ENCODE assay signal across 21 cellular contexts in the genomic region with DNA sequence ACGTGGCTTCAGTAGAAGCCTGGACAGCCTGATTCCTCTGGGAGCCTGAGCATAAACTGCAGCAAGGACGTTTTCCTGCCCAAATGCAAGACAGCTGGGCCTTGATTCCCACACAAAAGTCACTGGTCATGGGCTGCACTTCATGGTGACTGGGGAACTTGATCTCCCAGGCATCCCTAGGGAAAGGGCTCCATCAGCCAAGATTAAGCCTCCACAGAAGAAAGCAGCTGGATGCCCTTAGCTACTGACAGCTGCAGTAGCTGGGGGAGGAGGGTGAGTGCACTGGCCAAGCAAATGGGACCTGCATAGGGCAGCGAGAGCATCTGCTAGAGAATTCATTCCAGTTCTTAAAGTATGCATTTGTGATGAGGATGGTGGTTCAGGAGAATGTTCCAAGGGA.
"Had no signal": no experiment of that assay in that cellular context is flagged by ENCODE, and none has a peak within 500 bp of the region (broad histone marks: within the 10 kb centered on the region; RNA-seq: fewer than 3 reads in every experiment).

No MANE protein-coding gene starts in this region.

- DNase-seq: activated CD4-positive, alpha-beta T cell treated with anti-CD3 and anti-CD28 coated beads, Interleukin-2, amount 10 ng/mL, durations not matched to agents 7 days and 5 days; activated CD8-positive, alpha-beta memory T cell treated with anti-CD3 and anti-CD28 coated beads, Interleukin-2, amount 50 U/mL, for 48 hours; activated effector memory CD4-positive, alpha-beta T cell treated with anti-CD3 and anti-CD28 coated beads, Interleukin-2, amount 50 U/mL, for 16 hours; activated T-cell treated with anti-CD3 and anti-CD28 coated beads, Interleukin-2, amount 50 U/mL, for 72 hours; effector CD8-positive, alpha-beta T cell; occipital lobe; posterior cingulate gyrus; small intestine; stimulated activated CD4-positive, alpha-beta T cell treated with anti-CD3 and anti-CD28 coated beads, Interleukin-15, amount 100 ng/mL, for 24 hours; stimulated activated CD4-positive, alpha-beta T cell treated with anti-CD3 and anti-CD28 coated beads, Interleukin-2, amount 100 ng/mL, for 48 hours; stomach; T-helper 1 cell; T-helper 9 cell had no signal

- H3K4me3 Mint-ChIP-seq: activated CD4-positive, alpha-beta T cell treated with anti-CD3 and anti-CD28 coated beads, Interleukin-2, amount 10 ng/mL, durations not matched to agents 7 days and 5 days; activated naive CD4-positive, alpha-beta T cell treated with anti-CD3 and anti-CD28 coated beads, Interleukin-2, amount 50 U/mL, for 24 hours; activated T-cell treated with anti-CD3 and anti-CD28 coated beads, Interleukin-2, amount 50 U/mL, for 72 hours; dendritic cell treated with granulocyte-macrophage colony-stimulating factor and Interleukin-4, amounts not matched to agents 40 ng/mL and 50 ng/mL, for 4 days; type B pancreatic cell had no signal

- H3K9me3 ChIP-seq: ascending aorta, gastrocnemius medialis had no signal

- H3K4me1 Mint-ChIP-seq: activated CD4-positive, alpha-beta T cell treated with anti-CD3 and anti-CD28 coated beads, Interleukin-2, amount 10 ng/mL, durations not matched to agents 7 days and 5 days; activated naive CD4-positive, alpha-beta T cell treated with anti-CD3 and anti-CD28 coated beads, Interleukin-2, amount 50 U/mL, for 24 hours had no signal

- H3K27me3 ChIP-seq: ascending aorta, stomach had no signal

- ATAC-seq: activated CD4-positive, CD25-positive, alpha-beta regulatory T cell treated with anti-CD3 and anti-CD28 coated beads, Interleukin-2, amount 50 U/mL, for 24 hours; activated T-cell treated with anti-CD3 and anti-CD28 coated beads, Interleukin-2, amount 50 U/mL, for 72 hours; esophagus mucosa; gastrocnemius medialis had no signal

- H3K27me3 Mint-ChIP-seq: activated CD4-positive, alpha-beta T cell treated with anti-CD3 and anti-CD28 coated beads, Interleukin-2, amount 10 ng/mL, durations not matched to agents 7 days and 5 days; dendritic cell treated with granulocyte-macrophage colony-stimulating factor and Interleukin-4, amounts not matched to agents 40 ng/mL and 50 ng/mL, for 4 days had no signal

- H3K4me1 ChIP-seq: ascending aorta, gastrocnemius medialis had no signal

- H3K4me3 ChIP-seq: ascending aorta, gastrocnemius medialis, lung, stomach had no signal

- H3K36me3 ChIP-seq: ascending aorta, gastrocnemius medialis, stomach had no signal

- H3K36me3 Mint-ChIP-seq: activated naive CD4-positive, alpha-beta T cell treated with anti-CD3 and anti-CD28 coated beads, Interleukin-2, amount 50 U/mL, for 24 hours; type B pancreatic cell had no signal

- H3K27ac Mint-ChIP-seq: activated CD4-positive, alpha-beta T cell treated with anti-CD3 and anti-CD28 coated beads, Interleukin-2, amount 10 ng/mL, durations not matched to agents 7 days and 5 days; activated naive CD4-positive, alpha-beta T cell treated with anti-CD3 and anti-CD28 coated beads, Interleukin-2, amount 50 U/mL, for 24 hours; activated T-cell treated with anti-CD3 and anti-CD28 coated beads, Interleukin-2, amount 50 U/mL, for 72 hours; dendritic cell treated with granulocyte-macrophage colony-stimulating factor and Interleukin-4, amounts not matched to agents 40 ng/mL and 50 ng/mL, for 4 days; type B pancreatic cell had no signal

- H3K9me3 Mint-ChIP-seq: dendritic cell treated with granulocyte-macrophage colony-stimulating factor and Interleukin-4, amounts not matched to agents 40 ng/mL and 50 ng/mL, for 4 days; type B pancreatic cell had no signal

- H3K27ac ChIP-seq: ascending aorta, gastrocnemius medialis, stomach had no signal
